ENCODE assay signal across 17 cellular contexts in genomic region chr19:13887039-13887438, GRCh38. TPM values are rescaled to one million over a fixed set of nuclear protein-coding genes. Genes with fewer than 3 reads are reported as not detected.
DNase-seq lines count a peak whose midpoint lies in the region; ATAC-seq and TF ChIP-seq lines count a peak whose summit lies in the region.
"Had no signal": no experiment of that assay in that cellular context is flagged by ENCODE, and none has a peak within 500 bp of the region (broad histone marks: within the 10 kb centered on the region; RNA-seq: fewer than 3 reads in every experiment).

No MANE protein-coding gene starts in this region.

- no peak overlapping the region for H2BK12ac ChIP-seq in neuronal stem cell (ENCODE audit: low read length)

- no peak overlapping the region for H3K14ac ChIP-seq in neuronal stem cell (ENCODE audit: low read length)

- H3K9ac ChIP-seq in DND-41 (ENCODE audit: low read depth, low read length), result no peak overlapping the region
- H3K9ac ChIP-seq in colonic mucosa (ENCODE audit: low read depth in 2 of 2, low read length in 2 of 2), result peak overlapping the region; percentile 3 to 84
- peak overlapping the region; percentile 24 for H3K9ac ChIP-seq in neuronal stem cell (ENCODE audit: low read depth, low read length, poor library complexity)
- H3K9ac ChIP-seq: BLaER1 treated with 17β-estradiol and CSF1 and Interleukin-3, amounts not matched to agents 10 nM and 100 nM had no signal

- no peak for TF ChIP-seq CTCF in DND-41 (IDR thresholded peaks at IDR 0.05; ENCODE audit: borderline replicate concordance, extremely low read depth, low read length, poor library complexity, severe bottlenecking)
- no peak for TF ChIP-seq CTCF in NB4 (IDR thresholded peaks at IDR 0.05; ENCODE audit: low read depth, low read length)
- TF ChIP-seq CTCF in colonic mucosa (IDR thresholded peaks at IDR 0.05), result no peak

- no peaks in the 10 kb centered on the region for H4K20me1 ChIP-seq in DND-41 (ENCODE audit: insufficient read depth, low read length)
- H4K20me1 ChIP-seq: BLaER1 treated with 17β-estradiol and CSF1 and Interleukin-3, amounts not matched to agents 10 nM and 100 nM had no signal

- H3K4me1 ChIP-seq in DND-41 (ENCODE audit: insufficient read depth, low read length) (peaks cover 27% of the 10 kb centered on the region), colonic mucosa (peaks cover 26% of the 10 kb centered on the region), neuronal stem cell (ENCODE audit: control insufficient read depth in 2 of 2, insufficient read depth in 1 of 2, low read depth in 1 of 2, low read length in 2 of 2) (peaks cover 2 to 7% of the 10 kb centered on the region in 2 donors)

- no peaks in the 10 kb centered on the region for H3K79me2 ChIP-seq in DND-41 (ENCODE audit: insufficient read depth, low read length)

- no peak overlapping the region for H3K4me2 ChIP-seq in DND-41 (ENCODE audit: insufficient read depth, low read length)
- H3K4me2 ChIP-seq in neuronal stem cell (ENCODE audit: insufficient read depth, low read length, poor library complexity, severe bottlenecking), result no peak overlapping the region

- WGBS in neuronal stem cell (ENCODE audit: extremely low coverage in 2 of 2, insufficient read length in 2 of 2, insufficient replicate concordance in 1 of 2), 2 donors, result no CpG with 5 or more reads among the region's 16 CpGs

- H3K9me3 ChIP-seq in DND-41 (ENCODE audit: insufficient read depth, low read length, severe bottlenecking) (no peaks in the 10 kb centered on the region), colonic mucosa (no peaks in the 10 kb centered on the region), neuronal stem cell (replicated peaks in 1 of 2; ENCODE audit: control insufficient read depth in 2 of 2, insufficient read depth in 1 of 2, low read depth in 1 of 2, low read length in 2 of 2) (no peaks in the 10 kb centered on the region)
- H3K9me3 ChIP-seq: BLaER1 treated with 17β-estradiol and CSF1 and Interleukin-3, amounts not matched to agents 10 nM and 100 nM; thoracic aorta had no signal

- TF ChIP-seq POLR2A in NB4 (IDR thresholded peaks at IDR 0.05; ENCODE audit: extremely low read depth, insufficient read length), result no peak

- H2BK5ac ChIP-seq in neuronal stem cell (ENCODE audit: low read length), result no peak overlapping the region

- H3K27ac ChIP-seq in DND-41 (ENCODE audit: low read length) (peak overlapping the region; percentile 36; the same call in 1 of the 2 replicates), colonic mucosa (peak overlapping the region; percentile 51), neuronal stem cell (replicated peaks; ENCODE audit: low read length) (no peak overlapping the region)
- H3K27ac ChIP-seq: BLaER1 treated with 17β-estradiol and CSF1 and Interleukin-3, amounts not matched to agents 10 nM and 100 nM; thoracic aorta had no signal

- peak overlapping the region; percentile 2 for H3K18ac ChIP-seq in neuronal stem cell (ENCODE audit: low read length)

- no peak for ATAC-seq in DND-41 (ENCODE audit: insufficient read depth, low read depth)

- H2BK15ac ChIP-seq in neuronal stem cell (ENCODE audit: low read length), result no peak overlapping the region

- H3K36me3 ChIP-seq in DND-41 (ENCODE audit: insufficient read depth, low read length), result peaks cover 31% of the 10 kb centered on the region
- H3K36me3 ChIP-seq in colonic mucosa, result no peaks in the 10 kb centered on the region
- no peaks in the 10 kb centered on the region for H3K36me3 ChIP-seq in neuronal stem cell (replicated peaks in 1 of 2; ENCODE audit: control insufficient read depth in 2 of 2, insufficient read depth in 2 of 2, low read length in 2 of 2)
- H3K36me3 ChIP-seq: BLaER1 treated with 17β-estradiol and CSF1 and Interleukin-3, amounts not matched to agents 10 nM and 100 nM; thoracic aorta had no signal

- intact Hi-C loops in colonic mucosa (cut with DNase I), result loop anchor here (10.0 kb wide), 1 partner anchor 158 kb away; no protein-coding TSS in a partner anchor

- H4K8ac ChIP-seq in neuronal stem cell (ENCODE audit: low read depth, low read length), result no peak overlapping the region

- H3K27me3 ChIP-seq in DND-41 (ENCODE audit: insufficient read depth, low read length, poor library complexity) (no peaks in the 10 kb centered on the region), colonic mucosa (no peaks in the 10 kb centered on the region), neuronal stem cell (ENCODE audit: control insufficient read depth in 3 of 3, insufficient read depth in 3 of 3, low read depth in 1 of 3, low read length in 3 of 3) (no peaks in the 10 kb centered on the region)
- H3K27me3 ChIP-seq: BLaER1 treated with 17β-estradiol and CSF1 and Interleukin-3, amounts not matched to agents 10 nM and 100 nM had no signal

- DNase-seq in DND-41 (no peak), NB4 (ENCODE audit: low read depth) (peak; percentile 74), colonic mucosa (peak; percentile 87), neuronal stem cell (ENCODE audit: low spot score) (no peak), cortex of kidney (lab: John Stamatoyannopoulos, UW) (no peak), SHP77 (lab: John Stamatoyannopoulos, UW) (no peak), SK-N-DZ (ENCODE audit: low spot score) (no peak)
- DNase-seq in central memory CD4-positive, alpha-beta T cell, result no peak
- DNase-seq: activated CD4-positive, alpha-beta T cell treated with anti-CD3 and anti-CD28 coated beads, Interleukin-2, amount 50 U/mL, for 4 hours; NCI-H2107; posterior cingulate gyrus; RPMI8226 had no signal

- no peaks in the 10 kb centered on the region for H3K79me1 ChIP-seq in neuronal stem cell (ENCODE audit: low read depth, low read length)

- H2AFZ ChIP-seq in DND-41 (ENCODE audit: low read depth, low read length) (no peak overlapping the region), neuronal stem cell (ENCODE audit: low read length) (no peak overlapping the region)

- no peak overlapping the region for H3K4me3 ChIP-seq in DND-41 (ENCODE audit: low read depth in 1 of 2, low read length in 2 of 2)
- H3K4me3 ChIP-seq in NB4 (ENCODE audit: low read depth, low read length), result no peak overlapping the region
- no peak overlapping the region for H3K4me3 ChIP-seq in colonic mucosa
- no peak overlapping the region for H3K4me3 ChIP-seq in neuronal stem cell (ENCODE audit: low read length in 2 of 2)
- H3K4me3 ChIP-seq: BLaER1 treated with 17β-estradiol and CSF1 and Interleukin-3, amounts not matched to agents 10 nM and 100 nM; thoracic aorta had no signal

- no peak overlapping the region for H2BK120ac ChIP-seq in neuronal stem cell (ENCODE audit: low read depth, low read length)

- no peak overlapping the region for H3K23ac ChIP-seq in neuronal stem cell (ENCODE audit: low read depth, low read length, poor library complexity)

- no peak overlapping the region for H2AK5ac ChIP-seq in neuronal stem cell (ENCODE audit: low read depth, low read length)

- H3K4ac ChIP-seq in neuronal stem cell (ENCODE audit: low read length), result no peak overlapping the region

- no peak overlapping the region for H4K91ac ChIP-seq in neuronal stem cell (ENCODE audit: low read depth, low read length, poor library complexity)

RNA-seq across cellular contexts. Expression of gene NANOS3, which starts 10.1 kb away (rescaled TPM):
- not detected for total RNA-seq in colonic mucosa
- polyA plus RNA-seq in neuronal stem cell (2013, experiment 1 of 2), result 0.08 TPM
- not detected for polyA plus RNA-seq in neuronal stem cell (2013, experiment 2 of 2)
- 0.72 and 0.95 TPM in 2 replicates for polyA plus RNA-seq in SK-N-DZ (2014; cell fraction: cytosol; rRNA removed)
- 14.5 and 24.4 TPM in 2 replicates for polyA plus RNA-seq in SK-N-DZ (2014; cell fraction: nucleus; rRNA removed)
- total RNA-seq: kidney epithelial cell, LHCN-M2, mononuclear cell, thoracic aorta had no signal

RNA-seq across cellular contexts. Expression of gene BRME1, which starts 18.9 kb away (rescaled TPM):
- total RNA-seq in colonic mucosa, result 10 to 100 TPM in 1 of 2 donors, 1 to 10 TPM in 1; 5.9 to 20.0 TPM
- 1.8 TPM for polyA plus RNA-seq in neuronal stem cell (2013, experiment 1 of 2)
- 2.1 TPM for polyA plus RNA-seq in neuronal stem cell (2013, experiment 2 of 2)
- 5.6 and 10.4 TPM in 2 replicates for polyA plus RNA-seq in SK-N-DZ (2014; cell fraction: cytosol; rRNA removed)
- polyA plus RNA-seq in SK-N-DZ (2014; cell fraction: nucleus; rRNA removed), result 16.4 and 31.3 TPM in 2 replicates

RNA-seq across cellular contexts. Expression of gene CC2D1A, which starts 19.0 kb away (rescaled TPM):
- total RNA-seq in colonic mucosa, result 100 to 1,000 TPM in 1 of 2 donors, 10 to 100 TPM in 1; 81.0 to 123 TPM
- polyA plus RNA-seq in neuronal stem cell (2013, experiment 1 of 2), result 19.7 TPM
- 18.7 TPM for polyA plus RNA-seq in neuronal stem cell (2013, experiment 2 of 2)
- 17.1 and 19.8 TPM in 2 replicates for polyA plus RNA-seq in SK-N-DZ (2014; cell fraction: cytosol; rRNA removed)
- 56.8 and 60.6 TPM in 2 replicates for polyA plus RNA-seq in SK-N-DZ (2014; cell fraction: nucleus; rRNA removed)

RNA-seq across cellular contexts. Expression of gene PODNL1, which starts 51.2 kb away (rescaled TPM):
- 1 to 10 TPM; 4.1 to 4.4 TPM for total RNA-seq in colonic mucosa
- polyA plus RNA-seq in neuronal stem cell (2013, experiment 1 of 2), result 2.8 TPM
- polyA plus RNA-seq in neuronal stem cell (2013, experiment 2 of 2), result 2.8 TPM
- polyA plus RNA-seq in SK-N-DZ (2014; cell fraction: cytosol; rRNA removed), result not detected in 2 replicates
- not detected in 2 replicates for polyA plus RNA-seq in SK-N-DZ (2014; cell fraction: nucleus; rRNA removed)
- total RNA-seq: kidney epithelial cell, mononuclear cell had no signal

Comparison
In these comparisons a context has a peak if more than half of its experiments do, and no peak if none do; other contexts are left out.
1. DNase-seq: peak in NB4 (single experiment) and colonic mucosa (single experiment); none in DND-41 (single experiment), neuronal stem cell (single experiment), cortex of kidney (single experiment), SHP77 (0 of 2), SK-N-DZ (single experiment) and central memory CD4-positive, alpha-beta T cell (single experiment).